In the genomic region with DNA sequence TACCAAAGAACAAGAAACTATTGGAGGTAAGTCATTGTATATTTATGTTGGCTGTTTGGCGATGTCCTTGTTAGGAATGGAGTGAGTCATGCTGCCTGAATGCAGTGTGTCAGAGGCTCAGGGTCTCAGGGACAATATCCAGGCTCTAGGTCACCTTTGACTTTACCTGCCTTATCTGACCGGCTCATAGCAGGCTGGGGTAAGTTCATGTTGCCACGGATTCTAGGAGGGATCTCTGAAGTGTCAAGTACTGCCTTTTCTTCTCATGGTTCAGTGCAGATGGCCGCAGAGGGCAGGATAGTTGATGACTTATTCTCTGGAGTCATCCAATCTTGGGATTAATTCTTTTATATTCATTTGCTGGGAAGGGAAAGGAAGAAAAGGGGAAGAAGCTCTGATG, we compare ENCODE assay signal across 9 cellular contexts. TPM values are rescaled to one million over a fixed set of nuclear protein-coding genes. Genes with fewer than 3 reads are reported as not detected.
DNase-seq lines count a peak whose midpoint lies in the region; ATAC-seq and TF ChIP-seq lines count a peak whose summit lies in the region.
"Had no signal": no experiment of that assay in that cellular context is flagged by ENCODE, and none has a peak within 500 bp of the region (broad histone marks: within the 10 kb centered on the region; RNA-seq: fewer than 3 reads in every experiment).

No MANE protein-coding gene starts in this region.

- TF ChIP-seq CTCF in WTC11 (IDR thresholded peaks at IDR 0.05): no peak
- TF ChIP-seq CTCF in heart right ventricle (IDR thresholded peaks at IDR 0.05): no peak
- no peak for TF ChIP-seq CTCF in thoracic aorta (IDR thresholded peaks at IDR 0.05)

- peak; percentile 69 for DNase-seq in HT1080 (ENCODE audit: low read depth)
- no peak for DNase-seq in WTC11 (ENCODE audit: low spot score)
- no peak for DNase-seq in heart right ventricle
- DNase-seq in thoracic aorta (ENCODE audit: low spot score): no peak
- no peak for DNase-seq in activated T-cell treated with anti-CD3 and anti-CD28 coated beads for 4 hours
- DNase-seq in stimulated activated CD4-positive, alpha-beta T cell treated with anti-CD3 and anti-CD28 coated beads, Interleukin-12 subunit alpha, Interleukin-12 subunit beta, amount 100 ng/mL, for 4 hours: no peak
- no peak for DNase-seq in NAMALWA (ENCODE audit: low spot score)
- DNase-seq: activated B cell treated with CpG ODN at 0.5 μM for 24 hours, gastrocnemius medialis had no signal

- no peaks in the 10 kb centered on the region for H3K36me3 Mint-ChIP-seq in WTC11

- no peak overlapping the region for H3K4me3 Mint-ChIP-seq in WTC11
- H3K4me3 Mint-ChIP-seq: activated B cell treated with CpG ODN at 0.5 μM for 24 hours had no signal

- CTCF ChIA-PET in WTC11 (lab: Charles Lee): no interaction called here

- H3K27me3 Mint-ChIP-seq in WTC11 (ENCODE audit: low read depth): no peaks in the 10 kb centered on the region

- ATAC-seq in WTC11 (peak; percentile 73), heart right ventricle (peak in 6 of 8 donors; percentile 43 to 85 (median 72)), thoracic aorta (ENCODE audit: insufficient number of reproducible peaks, low FRiP score, low read depth) (peak; percentile 86)
- ATAC-seq: gastrocnemius medialis had no signal

- no peak overlapping the region for H3K27ac Mint-ChIP-seq in WTC11
- H3K27ac Mint-ChIP-seq: activated B cell treated with CpG ODN at 0.5 μM for 24 hours had no signal

- no peak overlapping the region for H3K27ac ChIP-seq in heart right ventricle
- peak overlapping the region; percentile 47 to 74 for H3K27ac ChIP-seq in thoracic aorta
- H3K27ac ChIP-seq: gastrocnemius medialis had no signal

- H3K36me3 ChIP-seq in heart right ventricle: no peaks in the 10 kb centered on the region
- H3K36me3 ChIP-seq in thoracic aorta: no peaks in the 10 kb centered on the region
- H3K36me3 ChIP-seq: gastrocnemius medialis had no signal

- H3K4me1 ChIP-seq in heart right ventricle (peaks cover 0 to 9% (median 0%) of the 10 kb centered on the region in 9 donors), thoracic aorta (ENCODE audit: control insufficient read depth in 1 of 2, low read depth in 2 of 2) (peaks cover 4 to 31% of the 10 kb centered on the region in 2 donors)
- H3K4me1 ChIP-seq: gastrocnemius medialis had no signal

- H3K9me3 Mint-ChIP-seq in WTC11: no peaks in the 10 kb centered on the region
- H3K9me3 Mint-ChIP-seq: activated B cell treated with CpG ODN at 0.5 μM for 24 hours had no signal

- POLR2A ChIA-PET in WTC11 (lab: Charles Lee): no interaction called here

- H3K4me1 Mint-ChIP-seq in WTC11: peaks cover 2% of the 10 kb centered on the region
- H3K4me1 Mint-ChIP-seq: activated B cell treated with CpG ODN at 0.5 μM for 24 hours had no signal

- H3K9me3 ChIP-seq in heart right ventricle (no peaks in the 10 kb centered on the region), thoracic aorta (no peaks in the 10 kb centered on the region)
- H3K9me3 ChIP-seq: gastrocnemius medialis had no signal

- H3K27me3 ChIP-seq in heart right ventricle (peaks cover 0 to 8% (median 0%) of the 10 kb centered on the region in 7 donors), thoracic aorta (replicated peaks; ENCODE audit: insufficient read depth) (no peaks in the 10 kb centered on the region)
- H3K27me3 ChIP-seq: gastrocnemius medialis had no signal

- intact Hi-C loops in heart right ventricle (cut with DNase I): no loop called here

- 19 to 40% methylated on average over 4 of the region's 4 CpGs for WGBS in heart right ventricle, 2 donors

- no peak overlapping the region for H3K4me3 ChIP-seq in heart right ventricle
- H3K4me3 ChIP-seq in thoracic aorta: peak overlapping the region; percentile 35
- H3K4me3 ChIP-seq: gastrocnemius medialis had no signal

TF ChIP-seq in WTC11, 78 proteins besides CTCF, POLR2A, EP300 and RAD21 (continues in another document):
- TF ChIP-seq ETV6 (CRISPR knock-in tag; IDR thresholded peaks at IDR 0.05) (no peak), RORB (CRISPR knock-in tag; IDR thresholded peaks at IDR 0.05) (no peak), JAZF1 (CRISPR knock-in tag; IDR thresholded peaks at IDR 0.05) (no peak), RELA (CRISPR knock-in tag; IDR thresholded peaks at IDR 0.05; ENCODE audit: borderline replicate concordance) (no peak), CREB1 (CRISPR knock-in tag; IDR thresholded peaks at IDR 0.05) (no peak), SP1 (CRISPR knock-in tag; conservative IDR thresholded peaks at IDR 0.05) (no peak), HMGA2 (CRISPR knock-in tag; IDR thresholded peaks at IDR 0.05) (no peak), EMX1 (CRISPR knock-in tag; IDR thresholded peaks at IDR 0.05) (no peak)
- TF ChIP-seq, protein P1, sequence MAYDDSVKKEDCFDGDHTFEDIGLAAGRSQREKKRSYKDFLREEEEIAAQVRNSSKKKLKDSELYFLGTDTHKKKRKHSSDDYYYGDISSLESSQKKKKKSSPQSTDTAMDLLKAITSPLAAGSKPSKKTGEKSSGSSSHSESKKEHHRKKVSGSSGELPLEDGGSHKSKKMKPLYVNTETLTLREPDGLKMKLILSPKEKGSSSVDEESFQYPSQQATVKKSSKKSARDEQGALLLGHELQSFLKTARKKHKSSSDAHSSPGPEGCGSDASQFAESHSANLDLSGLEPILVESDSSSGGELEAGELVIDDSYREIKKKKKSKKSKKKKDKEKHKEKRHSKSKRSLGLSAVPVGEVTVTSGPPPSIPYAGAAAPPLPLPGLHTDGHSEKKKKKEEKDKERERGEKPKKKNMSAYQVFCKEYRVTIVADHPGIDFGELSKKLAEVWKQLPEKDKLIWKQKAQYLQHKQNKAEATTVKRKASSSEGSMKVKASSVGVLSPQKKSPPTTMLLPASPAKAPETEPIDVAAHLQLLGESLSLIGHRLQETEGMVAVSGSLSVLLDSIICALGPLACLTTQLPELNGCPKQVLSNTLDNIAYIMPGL (CRISPR knock-in tag; IDR thresholded peaks at IDR 0.05): no peak
- TF ChIP-seq, protein P2, sequence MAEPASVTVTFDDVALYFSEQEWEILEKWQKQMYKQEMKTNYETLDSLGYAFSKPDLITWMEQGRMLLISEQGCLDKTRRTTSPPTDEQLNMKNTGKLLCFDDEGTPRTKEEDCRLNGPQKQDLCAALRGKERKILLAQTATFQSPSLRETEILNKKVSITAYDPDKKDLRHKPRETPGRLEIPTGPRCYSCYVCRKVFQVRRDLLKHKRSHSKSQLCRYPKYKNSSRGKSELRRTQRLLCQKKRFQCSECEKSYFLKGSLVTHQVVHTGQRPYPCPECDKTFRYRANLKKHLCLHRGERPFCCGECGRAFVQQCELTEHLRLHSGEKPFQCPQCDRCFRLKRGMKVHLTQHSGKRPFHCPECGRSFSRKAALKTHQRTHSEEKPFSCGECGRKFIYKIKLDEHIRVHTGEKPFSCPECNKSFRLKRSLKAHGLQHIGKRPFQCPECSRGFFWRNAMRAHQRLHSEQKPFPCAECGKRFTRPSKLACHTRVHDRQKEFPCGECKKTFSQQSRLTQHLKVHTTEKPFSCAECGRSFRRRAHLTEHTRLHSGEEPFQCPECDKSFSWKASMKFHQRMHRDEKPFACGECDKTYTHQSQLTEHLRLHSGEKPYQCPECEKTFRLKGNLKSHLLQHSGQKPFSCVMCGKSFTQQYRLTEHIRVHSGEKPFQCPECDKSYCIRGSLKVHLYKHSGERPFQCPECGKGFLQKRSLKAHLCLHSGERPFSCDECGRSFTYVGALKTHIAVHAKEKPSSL (CRISPR knock-in tag; conservative IDR thresholded peaks at IDR 0.05): no peak
- TF ChIP-seq, protein P3, sequence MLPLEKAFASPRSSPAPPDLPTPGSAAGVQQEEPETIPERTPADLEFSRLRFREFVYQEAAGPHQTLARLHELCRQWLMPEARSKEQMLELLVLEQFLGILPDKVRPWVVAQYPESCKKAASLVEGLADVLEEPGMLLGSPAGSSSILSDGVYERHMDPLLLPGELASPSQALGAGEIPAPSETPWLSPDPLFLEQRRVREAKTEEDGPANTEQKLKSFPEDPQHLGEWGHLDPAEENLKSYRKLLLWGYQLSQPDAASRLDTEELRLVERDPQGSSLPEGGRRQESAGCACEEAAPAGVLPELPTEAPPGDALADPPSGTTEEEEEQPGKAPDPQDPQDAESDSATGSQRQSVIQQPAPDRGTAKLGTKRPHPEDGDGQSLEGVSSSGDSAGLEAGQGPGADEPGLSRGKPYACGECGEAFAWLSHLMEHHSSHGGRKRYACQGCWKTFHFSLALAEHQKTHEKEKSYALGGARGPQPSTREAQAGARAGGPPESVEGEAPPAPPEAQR (CRISPR knock-in tag; IDR thresholded peaks at IDR 0.05): no peak
- TF ChIP-seq, protein P4, sequence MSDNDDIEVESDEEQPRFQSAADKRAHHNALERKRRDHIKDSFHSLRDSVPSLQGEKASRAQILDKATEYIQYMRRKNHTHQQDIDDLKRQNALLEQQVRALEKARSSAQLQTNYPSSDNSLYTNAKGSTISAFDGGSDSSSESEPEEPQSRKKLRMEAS (CRISPR knock-in tag; IDR thresholded peaks at IDR 0.05): no peak
- TF ChIP-seq, protein P5, sequence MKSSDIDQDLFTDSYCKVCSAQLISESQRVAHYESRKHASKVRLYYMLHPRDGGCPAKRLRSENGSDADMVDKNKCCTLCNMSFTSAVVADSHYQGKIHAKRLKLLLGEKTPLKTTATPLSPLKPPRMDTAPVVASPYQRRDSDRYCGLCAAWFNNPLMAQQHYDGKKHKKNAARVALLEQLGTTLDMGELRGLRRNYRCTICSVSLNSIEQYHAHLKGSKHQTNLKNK (CRISPR knock-in tag; IDR thresholded peaks at IDR 0.05): no peak
- TF ChIP-seq, protein P6, sequence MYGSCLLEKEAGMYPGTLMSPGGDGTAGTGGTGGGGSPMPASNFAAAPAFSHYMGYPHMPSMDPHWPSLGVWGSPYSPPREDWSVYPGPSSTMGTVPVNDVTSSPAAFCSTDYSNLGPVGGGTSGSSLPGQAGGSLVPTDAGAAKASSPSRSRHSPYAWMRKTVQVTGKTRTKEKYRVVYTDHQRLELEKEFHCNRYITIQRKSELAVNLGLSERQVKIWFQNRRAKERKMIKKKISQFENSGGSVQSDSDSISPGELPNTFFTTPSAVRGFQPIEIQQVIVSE (CRISPR knock-in tag; IDR thresholded peaks at IDR 0.05; ENCODE audit: borderline replicate concordance): no peak

RNA-seq across cellular contexts. Expression of a gene that starts 53.2 kb away (rescaled TPM):
- not detected in 2 replicates for total RNA-seq in HT1080 (2014; rRNA removed; shearing (Covaris generic))
- polyA plus RNA-seq in HT1080 (2015; cell fraction: cytosol; rRNA removed): not detected in 2 replicates
- 0.09 TPM in 1 of 2 replicates, not detected in the other for polyA plus RNA-seq in HT1080 (2015; cell fraction: nucleus; rRNA removed)
- total RNA-seq in WTC11 (2021): 4.1 to 6.4 TPM (median 4.1 TPM) in 3 replicates
- total RNA-seq in heart right ventricle: 10 to 100 TPM in 1 of 10 donors, 1 to 10 TPM in 9; 3.2 to 14.7 (median 5.6) TPM
- 1 to 10 TPM; 2.9 to 8.6 TPM for polyA plus RNA-seq in heart right ventricle
- 10 to 100 TPM; 20.6 to 48.5 TPM for total RNA-seq in thoracic aorta
- total RNA-seq: activated B cell treated with CpG ODN at 0.5 μM for 24 hours had no signal

Comparison
In these comparisons a context has a peak if more than half of its experiments do, and no peak if none do; other contexts are left out.
1. H3K27ac ChIP-seq: peak in thoracic aorta (2 of 2); none in heart right ventricle (0 of 10).
2. Peak in every context shown above with its lines, with median percentiles within 50 percentile points of each other: ATAC-seq.